ENCODE assay signal across 8 cellular contexts in genomic region chr1:235329139-235329808, GRCh38. TPM values are rescaled to one million over a fixed set of nuclear protein-coding genes. Genes with fewer than 3 reads are reported as not detected.
DNase-seq lines count a peak whose midpoint lies in the region; ATAC-seq, FAIRE-seq and TF ChIP-seq lines count a peak whose summit lies in the region.

No MANE protein-coding gene starts in this region.

- peak overlapping the region; percentile 92 for H3K4me3 ChIP-seq in iPS-20b (ENCODE audit: low read length)

- 1 to 2% (median 2%) methylated on average over 20 of the region's 20 CpGs for WGBS in adipose tissue, 3 donors

- DNase-seq in activated T-cell treated with anti-CD3 and anti-CD28 coated beads for 1 hour (ENCODE audit: low read depth) = peak; percentile 17
- no peak for DNase-seq in activated T-cell treated with anti-CD3 and anti-CD28 coated beads, Interleukin-2, amount 50 U/mL, for 48 hours
- peak; percentile 52 for DNase-seq in stimulated activated CD4-positive, alpha-beta T cell treated with anti-CD3 and anti-CD28 coated beads, Interleukin-1b, Interleukin-23, amount 100 ng/mL, for 48 hours
- DNase-seq in GM19239 (ENCODE audit: insufficient read length, low spot score) = no peak

- no peaks in the 10 kb centered on the region for H3K9me3 ChIP-seq in iPS-20b (ENCODE audit: insufficient read depth, low read depth, low read length)

- peak; percentile 29 for ATAC-seq in HG02973 (IDR thresholded peaks at IDR 0.05; ENCODE audit: unreplicated experiment)

- peaks cover 23% of the 10 kb centered on the region; the same call in 1 of the 2 replicates for H3K4me1 ChIP-seq in iPS-20b (ENCODE audit: insufficient read depth, low read length)

- peak overlapping the region; percentile 4 for H3K27ac ChIP-seq in adipose tissue (ENCODE audit: low read depth, low read length)
- H3K27ac ChIP-seq in iPS-20b (ENCODE audit: low read length) = peak overlapping the region; percentile 73

- H3K9ac ChIP-seq in iPS-20b (ENCODE audit: low read depth, low read length) = peak overlapping the region; percentile 96

- no peaks in the 10 kb centered on the region for H3K27me3 ChIP-seq in iPS-20b (ENCODE audit: insufficient read depth, low read length)

- FAIRE-seq in GM19239 (lab: Jason Lieb, UNC) = no peak

- H3K36me3 ChIP-seq in iPS-20b (ENCODE audit: insufficient read depth, low read depth, low read length) = peaks cover 18% of the 10 kb centered on the region

TF ChIP-seq in PFSK-1, 5 proteins besides CTCF, POLR2A, EP300 and RAD21:
- TF ChIP-seq TAF1 (IDR thresholded peaks at IDR 0.05; ENCODE audit: borderline replicate concordance, insufficient read depth, low read length) (0 out of 2 replicates have a peak, but pooled peaks have one; percentile 38), SIN3A (IDR thresholded peaks at IDR 0.05; ENCODE audit: borderline replicate concordance, insufficient read depth, low read length) (no peak)

RNA-seq across cellular contexts. Expression of gene GGPS1, which starts 0.9 kb away (rescaled TPM):
- polyA plus RNA-seq in PFSK-1 (2012; ENCODE audit: insufficient read length, low read depth) = 25.3 TPM
- 10 to 100 TPM in 2 of 3 donors, 1 to 10 TPM in 1; 8.5 to 26.1 (median 14.4) TPM for polyA plus RNA-seq in adipose tissue

RNA-seq across cellular contexts. Expression of gene ARID4B, which starts 1.3 kb away (rescaled TPM):
- polyA plus RNA-seq in PFSK-1 (2012; ENCODE audit: insufficient read length, low read depth) = 10.0 TPM
- polyA plus RNA-seq in adipose tissue = 10 to 100 TPM in 2 of 3 donors, 1 to 10 TPM in 1; 7.1 to 16.1 (median 11.5) TPM

RNA-seq across cellular contexts. Expression of gene TBCE, which starts 38.0 kb away (rescaled TPM):
- 21.4 TPM for polyA plus RNA-seq in PFSK-1 (2012; ENCODE audit: insufficient read length, low read depth)
- polyA plus RNA-seq in adipose tissue = 10 to 100 TPM in 2 of 3 donors, 1 to 10 TPM in 1; 9.5 to 22.4 (median 12.2) TPM

Comparison
In these comparisons a context has a peak if more than half of its experiments do, and no peak if none do; other contexts are left out.
1. DNase-seq: peak in activated T-cell treated with anti-CD3 and anti-CD28 coated beads for 1 hour (single experiment) and stimulated activated CD4-positive, alpha-beta T cell treated with anti-CD3 and anti-CD28 coated beads, Interleukin-1b, Interleukin-23, amount 100 ng/mL, for 48 hours (single experiment); none in activated T-cell treated with anti-CD3 and anti-CD28 coated beads, Interleukin-2, amount 50 U/mL, for 48 hours (0 of 2) and GM19239 (single experiment).